Comparison of ENCODE assay signal across 8 cellular contexts in genomic region chr6:159761135-159761872, GRCh38.
A peak's percentile ranks its signal among the peaks of the same experiment; 100 is the strongest.
DNase-seq lines count a peak whose midpoint lies in the region; ATAC-seq and TF ChIP-seq lines count a peak whose summit lies in the region.

No MANE protein-coding gene starts in this region.

- ATAC-seq in HG03280 (IDR thresholded peaks at IDR 0.05; ENCODE audit: unreplicated experiment): peak; percentile 1
- ATAC-seq in HG03045 (IDR thresholded peaks at IDR 0.05; ENCODE audit: unreplicated experiment): no peak

- TF ChIP-seq CTCF in foreskin fibroblast (IDR thresholded peaks at IDR 0.05; ENCODE audit: low read depth, low read length): no peak
- TF ChIP-seq CTCF in neutrophil (IDR thresholded peaks at IDR 0.05): no peak

- peak overlapping the region; percentile 93 for H3K27ac ChIP-seq in neutrophil

- H3K9me3 ChIP-seq in neutrophil: no peaks in the 10 kb centered on the region

- peaks cover 23% of the 10 kb centered on the region for H3K36me3 ChIP-seq in neutrophil

- H3K4me3 ChIP-seq in foreskin fibroblast (ENCODE audit: low read depth in 1 of 2, low read length in 2 of 2) (peak overlapping the region; percentile 41 to 78), neutrophil (ENCODE audit: low read depth in 1 of 2, low read length in 1 of 2) (peak overlapping the region; percentile 96 to 99)

- no peaks in the 10 kb centered on the region for H3K27me3 ChIP-seq in neutrophil

- H3K4me1 ChIP-seq in neutrophil (ENCODE audit: control insufficient read depth in 1 of 2, insufficient read depth in 1 of 2, low read depth in 1 of 2, low read length in 1 of 2): peaks cover 19 to 21% of the 10 kb centered on the region in 2 experiments

- DNase-seq in stimulated activated CD4-positive, alpha-beta T cell treated with anti-CD3 and anti-CD28 coated beads, Interleukin-12 subunit alpha, Interleukin-12 subunit beta, amount 100 ng/mL, for 48 hours (ENCODE audit: low read depth in 2 of 3, low spot score in 1 of 3): peak in 2 of 3 donors; percentile 15 to 60
- DNase-seq in stimulated activated CD4-positive, alpha-beta T cell treated with anti-CD3 and anti-CD28 coated beads, Interleukin-12 subunit alpha, Interleukin-12 subunit beta, amount 100 ng/mL, for 4 hours: no peak
- DNase-seq in activated CD8-positive, alpha-beta memory T cell treated with anti-CD3 and anti-CD28 coated beads, Interleukin-2, amount 50 U/mL, for 4 hours: peak; percentile 37
- peak in 1 of 2 donors; percentile 41 for DNase-seq in foreskin fibroblast
- DNase-seq in stimulated activated naive CD4-positive, alpha-beta T cell (lab: John Stamatoyannopoulos, UW): no peak

Comparison
In these comparisons a context has a peak if more than half of its experiments do, and no peak if none do; other contexts are left out.
1. DNase-seq: peak in stimulated activated CD4-positive, alpha-beta T cell treated with anti-CD3 and anti-CD28 coated beads, Interleukin-12 subunit alpha, Interleukin-12 subunit beta, amount 100 ng/mL, for 48 hours (2 of 3) and activated CD8-positive, alpha-beta memory T cell treated with anti-CD3 and anti-CD28 coated beads, Interleukin-2, amount 50 U/mL, for 4 hours (single experiment); none in stimulated activated CD4-positive, alpha-beta T cell treated with anti-CD3 and anti-CD28 coated beads, Interleukin-12 subunit alpha, Interleukin-12 subunit beta, amount 100 ng/mL, for 4 hours (single experiment) and stimulated activated naive CD4-positive, alpha-beta T cell (0 of 6).